8 cellular contexts compared by ENCODE assay signal in the genomic region with DNA sequence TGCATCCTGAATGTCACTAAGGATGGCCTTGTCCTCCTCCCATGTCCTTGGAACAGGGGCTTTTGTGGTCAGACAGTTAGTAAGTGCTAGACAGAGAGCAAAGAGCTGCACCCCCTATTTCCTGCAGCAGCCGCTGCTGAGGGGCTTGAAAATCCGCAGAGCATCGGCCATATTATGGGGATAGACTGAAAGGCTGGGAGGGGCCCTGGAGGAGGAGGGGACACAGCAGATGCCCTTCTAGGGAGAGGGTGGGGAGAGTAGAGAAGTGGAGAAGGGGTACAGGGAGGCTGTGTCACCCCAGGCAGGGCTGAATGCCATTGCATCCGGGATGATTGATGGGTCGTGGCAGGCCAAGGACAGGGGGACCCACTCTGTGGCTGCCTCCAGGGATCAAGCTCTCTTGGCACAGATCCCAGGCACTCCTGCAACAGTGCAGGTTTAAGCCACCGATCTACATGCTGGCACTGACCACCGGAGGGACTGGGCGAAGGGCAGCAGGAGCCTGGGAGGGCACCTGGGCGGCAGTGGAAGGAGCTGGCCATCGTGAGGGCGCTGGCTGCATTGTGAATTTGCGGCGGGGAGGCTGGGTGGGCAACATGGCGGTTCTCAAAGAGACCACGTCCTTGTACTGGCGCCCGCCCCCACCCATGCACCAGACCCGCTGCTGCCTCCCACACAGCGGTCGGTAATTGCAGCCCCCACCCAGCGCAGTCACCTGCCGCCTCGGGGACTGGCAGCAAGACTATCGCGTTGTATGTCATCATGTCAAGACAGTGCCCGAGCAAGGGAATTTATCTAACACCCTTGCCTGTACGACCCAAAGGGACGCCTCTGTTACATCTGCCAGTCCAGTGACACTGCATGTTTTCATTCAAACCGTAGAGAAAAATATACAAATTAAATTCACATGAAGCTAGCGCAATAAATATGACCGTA. TPM values are rescaled to one million over a fixed set of nuclear protein-coding genes. Genes with fewer than 3 reads are reported as not detected.
DNase-seq lines count a peak whose midpoint lies in the region; ATAC-seq and TF ChIP-seq lines count a peak whose summit lies in the region.
"Not testable (repeated sequence)": the region's sequence is repeated elsewhere in the genome, so short reads cannot be mapped to it uniquely, and the experiment has no call there.

No MANE protein-coding gene starts in this region.

- H3K4me2 ChIP-seq in GM23338, result peak overlapping the region; percentile 96

- H3K36me3 ChIP-seq in BE2C, result peaks cover 26% of the 10 kb centered on the region
- H3K36me3 ChIP-seq in GM23338 (ENCODE audit: insufficient read depth), result peaks cover 20% of the 10 kb centered on the region
- H3K36me3 ChIP-seq in WERI-Rb-1, result peaks cover 18% of the 10 kb centered on the region

- H3K4me3 ChIP-seq in BE2C (ENCODE audit: low read depth, low read length), result peak overlapping the region; percentile 94
- peak overlapping the region; percentile 91 for H3K4me3 ChIP-seq in GM23338
- H3K4me3 ChIP-seq in WERI-Rb-1 (ENCODE audit: low read depth, low read length), result peak overlapping the region; percentile 66
- H3K4me3 ChIP-seq in astrocyte of the spinal cord (ENCODE audit: low read depth, low read length), result peak overlapping the region; percentile 96
- H3K4me3 ChIP-seq in foreskin fibroblast (ENCODE audit: low read depth in 1 of 2, low read length in 2 of 2), result peak overlapping the region; percentile 82 to 97

- H3K9me3 ChIP-seq in BE2C; WERI-Rb-1 (ENCODE audit: severe bottlenecking): not testable (repeated sequence)

- in situ Hi-C loops in astrocyte of the spinal cord (cut with HindIII; ENCODE audit: low sequenced_read_pairs), result not testable (repeated sequence)

- not testable (repeated sequence) for H3K27me3 ChIP-seq in BE2C; GM23338 (ENCODE audit: insufficient read depth); WERI-Rb-1 (ENCODE audit: insufficient read depth, low read depth, severe bottlenecking)

- not testable (repeated sequence) for H3K27ac ChIP-seq in GM23338 (ENCODE audit: low read depth); WERI-Rb-1

- not testable (repeated sequence) for H4K20me1 ChIP-seq in GM23338 (replicated peaks; ENCODE audit: insufficient read depth)

- not testable (repeated sequence) for H3K9me3 Mint-ChIP-seq in GM23338

- H3K4me3 Mint-ChIP-seq in GM23338, result peak overlapping the region; percentile 97

- peak; percentile 12 for ATAC-seq in GM23338

- not testable (repeated sequence) for H2AFZ ChIP-seq in GM23338

- H3K79me2 ChIP-seq in GM23338 (replicated peaks; ENCODE audit: insufficient read depth), result peaks cover 15% of the 10 kb centered on the region

- peak overlapping the region; percentile 73 for H3K27ac Mint-ChIP-seq in GM23338

- H3K36me3 Mint-ChIP-seq in GM23338 (ENCODE audit: low read depth), result peaks cover 45% of the 10 kb centered on the region

- H3K9me2 ChIP-seq in GM23338 (ENCODE audit: insufficient read depth), result not testable (repeated sequence)

- peak; percentile 68 for DNase-seq in BE2C
- not testable (repeated sequence) for DNase-seq in GM23338 (ENCODE audit: low spot score)
- DNase-seq in NCI-H2081 (lab: John Stamatoyannopoulos, UW), result peak; percentile 31 to 37
- peak; percentile 54 for DNase-seq in WERI-Rb-1
- DNase-seq in astrocyte of the spinal cord (ENCODE audit: low read depth, low spot score), result peak; percentile 22
- DNase-seq in foreskin fibroblast, result peak in 1 of 2 donors; percentile 30
- DNase-seq in midbrain (lab: John Stamatoyannopoulos, UW), result peak; percentile 12
- DNase-seq in stimulated activated CD4-positive, alpha-beta T cell treated with anti-CD3 and anti-CD28 coated beads, Interleukin-15, amount 100 ng/mL, for 24 hours, result peak; percentile 24

- H3K27me3 Mint-ChIP-seq in GM23338 (ENCODE audit: insufficient read depth, low read depth, poor library complexity), result peaks cover 19% of the 10 kb centered on the region

- H3F3A ChIP-seq in GM23338 (replicated peaks; ENCODE audit: low read depth), result peaks cover 34% of the 10 kb centered on the region

- H3K4me1 Mint-ChIP-seq in GM23338, result peaks cover 39% of the 10 kb centered on the region

- not testable (repeated sequence) for H3K4me1 ChIP-seq in BE2C
- peaks cover 29% of the 10 kb centered on the region for H3K4me1 ChIP-seq in GM23338 (ENCODE audit: insufficient read depth)

- TF ChIP-seq CTCF in BE2C (IDR thresholded peaks at IDR 0.05; ENCODE audit: low read depth, low read length); GM23338 (conservative IDR thresholded peaks at IDR 0.05; ENCODE audit: low read depth in 2 of 2); WERI-Rb-1 (IDR thresholded peaks at IDR 0.05; ENCODE audit: low read depth, low read length); astrocyte of the spinal cord (IDR thresholded peaks at IDR 0.05; ENCODE audit: low read depth, low read length); foreskin fibroblast (IDR thresholded peaks at IDR 0.05; ENCODE audit: low read depth, low read length): not testable (repeated sequence)

RNA-seq across cellular contexts. Expression of gene TUBB2A, which starts 0.9 kb away (rescaled TPM):
- 423 TPM for polyA plus RNA-seq in BE2C (2012; ENCODE audit: insufficient read depth, insufficient read length, low read depth)
- total RNA-seq in GM23338 (2014; rRNA removed; shearing (Covaris generic)), result 376 and 407 TPM in 2 replicates
- polyA plus RNA-seq in GM23338 (2016; fragmentation: Nextera tagmentation; extraction: Ambion mirVana), result 286 and 305 TPM in 2 replicates

RNA-seq across cellular contexts. Expression of gene BPHL, which starts 37.9 kb away (rescaled TPM):
- 20.1 TPM for polyA plus RNA-seq in BE2C (2012; ENCODE audit: insufficient read depth, insufficient read length, low read depth)
- total RNA-seq in GM23338 (2014; rRNA removed; shearing (Covaris generic)), result 22.8 and 29.2 TPM in 2 replicates
- 38.4 and 45.5 TPM in 2 replicates for polyA plus RNA-seq in GM23338 (2016; fragmentation: Nextera tagmentation; extraction: Ambion mirVana)
